Comparison of ENCODE assay signal across 1 cellular context in genomic region chr16:67445913-67446907, GRCh38.
TF ChIP-seq lines count a peak whose summit lies in the region.

No MANE protein-coding gene starts in this region.

TF ChIP-seq in HepG2, 621 proteins besides CTCF, POLR2A, EP300 and RAD21 (continues in another document):
- TF ChIP-seq ZNF256 (CRISPR knock-in tag; conservative IDR thresholded peaks at IDR 0.05) (no peak), SYNCRIP (IDR thresholded peaks at IDR 0.05; ENCODE audit: insufficient read depth, low read depth, low read length) (no peak), ZNF280D (CRISPR knock-in tag; IDR thresholded peaks at IDR 0.05) (peak; percentile 64; the same call in 1 of the 2 replicates), ZNF263 (CRISPR knock-in tag; IDR thresholded peaks at IDR 0.05) (peak; percentile 55; the same call in 1 of the 2 replicates), ZNF232 (CRISPR knock-in tag; IDR thresholded peaks at IDR 0.05; ENCODE audit: borderline replicate concordance) (0 out of 2 replicates have a peak, but pooled peaks have one; percentile 10), DPF2 (CRISPR knock-in tag; IDR thresholded peaks at IDR 0.05; ENCODE audit: borderline replicate concordance, low read depth) (peak; percentile 88), ZNF746 (CRISPR knock-in tag; IDR thresholded peaks at IDR 0.05) (peak; percentile 95), NCOA5 (CRISPR knock-in tag; IDR thresholded peaks at IDR 0.05) (no peak), ATF3 (CRISPR knock-in tag; IDR thresholded peaks at IDR 0.05) (no peak), AGO1 (IDR thresholded peaks at IDR 0.05; ENCODE audit: low read depth, low read length, poor library complexity, severe bottlenecking) (peak; percentile 55), TFDP2 (CRISPR knock-in tag; IDR thresholded peaks at IDR 0.05) (peak; percentile 73), FOXM1 (CRISPR knock-in tag; IDR thresholded peaks at IDR 0.05) (no peak), THAP11 (CRISPR knock-in tag; IDR thresholded peaks at IDR 0.05) (peak; percentile 42; the same call in 1 of the 2 replicates), SP5 (CRISPR knock-in tag; IDR thresholded peaks at IDR 0.05; ENCODE audit: borderline replicate concordance, low read depth) (peak; percentile 91), ZNF275 (CRISPR knock-in tag; IDR thresholded peaks at IDR 0.05; ENCODE audit: borderline replicate concordance) (peak; percentile 56; the same call in 1 of the 2 replicates), TIGD3 (CRISPR knock-in tag; IDR thresholded peaks at IDR 0.05; ENCODE audit: borderline replicate concordance) (0 out of 2 replicates have a peak, but pooled peaks have one; percentile 31), TARDBP (CRISPR knock-in tag; IDR thresholded peaks at IDR 0.05) (peak; percentile 87), MLX (CRISPR knock-in tag; IDR thresholded peaks at IDR 0.05) (no peak; the same call in 1 of the 2 replicates), HNF4G (IDR thresholded peaks at IDR 0.05; ENCODE audit: borderline replicate concordance, low read depth, low read length) (peak; percentile 100), HNF4G (CRISPR knock-in tag; IDR thresholded peaks at IDR 0.05; ENCODE audit: borderline replicate concordance, low read depth) (peak; percentile 98), POGK (CRISPR knock-in tag; conservative IDR thresholded peaks at IDR 0.05) (0 out of 2 replicates have a peak, but pooled peaks have one; percentile 59), TBX2 (CRISPR knock-in tag; IDR thresholded peaks at IDR 0.05; ENCODE audit: borderline replicate concordance) (peak; percentile 88), ZBTB4 (CRISPR knock-in tag; IDR thresholded peaks at IDR 0.05; ENCODE audit: borderline replicate concordance) (peak; percentile 1; the same call in 1 of the 2 replicates), PAXIP1 (CRISPR knock-in tag; conservative IDR thresholded peaks at IDR 0.05) (peak; percentile 98), SIX1 (CRISPR knock-in tag; IDR thresholded peaks at IDR 0.05; ENCODE audit: borderline replicate concordance) (0 out of 2 replicates have a peak, but pooled peaks have one; percentile 26), ZKSCAN8 (CRISPR knock-in tag; IDR thresholded peaks at IDR 0.05; ENCODE audit: borderline replicate concordance) (no peak), ATF2 (CRISPR knock-in tag; IDR thresholded peaks at IDR 0.05) (0 out of 2 replicates have a peak, but pooled peaks have one; percentile 49), NCOR1 (IDR thresholded peaks at IDR 0.05; ENCODE audit: borderline replicate concordance, low read length) (peak; percentile 79; the same call in 1 of the 2 replicates), ZNF350 (CRISPR knock-in tag; IDR thresholded peaks at IDR 0.05; ENCODE audit: borderline replicate concordance, low read depth) (peak; percentile 65), SOX13 (IDR thresholded peaks at IDR 0.05) (no peak), SOX13 (CRISPR knock-in tag; conservative IDR thresholded peaks at IDR 0.05 in 1 of 2, IDR thresholded peaks at IDR 0.05 in 1 of 2) (0 out of 4 replicates have a peak, but pooled peaks of 1 of the 2 experiments have one; percentile 59), ZIK1 (CRISPR knock-in tag; IDR thresholded peaks at IDR 0.05; ENCODE audit: borderline replicate concordance, low read depth) (0 out of 2 replicates have a peak, but pooled peaks have one; percentile 43), ZNF317 (CRISPR knock-in tag; IDR thresholded peaks at IDR 0.05) (peak; percentile 85), ATF6 (CRISPR knock-in tag; conservative IDR thresholded peaks at IDR 0.05) (no peak), TGIF2 (CRISPR knock-in tag; IDR thresholded peaks at IDR 0.05) (0 out of 2 replicates have a peak, but pooled peaks have one; percentile 64)
